Comparison of ENCODE assay signal across 16 cellular contexts in the genomic region with DNA sequence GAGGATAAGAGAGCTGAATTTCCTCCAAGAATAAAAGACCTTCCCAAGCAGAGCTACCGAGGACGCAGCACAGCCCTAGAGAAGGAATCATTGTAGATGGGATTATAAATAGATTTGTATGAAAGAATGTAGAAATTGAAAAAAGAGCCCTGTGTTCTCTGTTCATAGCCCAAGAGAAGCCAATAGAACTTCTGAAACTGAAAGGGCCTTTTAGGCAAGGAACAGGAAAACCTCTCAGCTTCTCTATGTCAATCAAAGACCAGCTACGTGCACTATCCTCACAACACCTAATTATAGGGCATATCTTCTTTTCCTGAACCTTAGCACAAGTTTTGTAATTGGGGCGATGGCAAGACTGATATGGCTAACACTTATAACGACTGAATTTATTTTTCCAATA.
DNase-seq lines count a peak whose midpoint lies in the region; ATAC-seq lines count a peak whose summit lies in the region.
"Had no signal": no experiment of that assay in that cellular context is flagged by ENCODE, and none has a peak within 500 bp of the region (broad histone marks: within the 10 kb centered on the region; RNA-seq: fewer than 3 reads in every experiment).

No MANE protein-coding gene starts in this region.

- no peaks in the 10 kb centered on the region for H3K4me1 Mint-ChIP-seq in activated T-helper 17 cell treated with anti-CD3 and anti-CD28 coated beads, Interleukin-2, amount 50 U/mL, for 72 hours
- no peaks in the 10 kb centered on the region for H3K4me1 Mint-ChIP-seq in T-helper 17 cell
- H3K4me1 Mint-ChIP-seq: nephron, WTC11 had no signal

- no peaks in the 10 kb centered on the region for H3K9me3 Mint-ChIP-seq in activated T-helper 17 cell treated with anti-CD3 and anti-CD28 coated beads, Interleukin-2, amount 50 U/mL, for 72 hours
- H3K9me3 Mint-ChIP-seq: activated naive CD4-positive, alpha-beta T cell treated with anti-CD3 and anti-CD28 coated beads for 36 hours; nephron; WTC11 had no signal

- H3K27ac Mint-ChIP-seq in activated T-helper 17 cell treated with anti-CD3 and anti-CD28 coated beads, Interleukin-2, amount 50 U/mL, for 72 hours: no peak overlapping the region
- no peak overlapping the region for H3K27ac Mint-ChIP-seq in T-helper 17 cell
- H3K27ac Mint-ChIP-seq: activated naive CD4-positive, alpha-beta T cell treated with anti-CD3 and anti-CD28 coated beads for 36 hours; nephron; WTC11 had no signal

- DNase-seq in medulla oblongata (ENCODE audit: extremely low spot score): peak; percentile 7
- DNase-seq in NCI-H1048 (lab: John Stamatoyannopoulos, UW): no peak
- no peak for DNase-seq in stimulated activated CD4-positive, alpha-beta T cell treated with anti-CD3 and anti-CD28 coated beads, Interleukin-4, amount 100 ng/mL, for 24 hours
- DNase-seq in T-helper 17 cell: no peak
- DNase-seq: activated naive CD4-positive, alpha-beta T cell treated with anti-CD3 and anti-CD28 coated beads for 36 hours; effector CD8-positive, alpha-beta T cell; NCI-H345; OCI-M1; sigmoid colon; stimulated activated naive CD8-positive, alpha-beta T cell treated with anti-CD3 and anti-CD28 coated beads, Interleukin-15, Interleukin-2, amounts not matched to agents 100 U/mL and 50 U/mL, for 24 hours had no signal

- ATAC-seq in GM18868 (IDR thresholded peaks at IDR 0.05; ENCODE audit: unreplicated experiment) (peak; percentile 72), GM21723 (IDR thresholded peaks at IDR 0.05; ENCODE audit: unreplicated experiment) (peak; percentile 82), HG03354 (IDR thresholded peaks at IDR 0.05; ENCODE audit: poor library complexity, severe bottlenecking, unreplicated experiment) (peak; percentile 63), T-helper 17 cell (no peak)
- ATAC-seq in activated T-helper 17 cell treated with anti-CD3 and anti-CD28 coated beads, Interleukin-2, amount 50 U/mL, for 72 hours (replicated peaks): no peak
- ATAC-seq: stimulated activated naive CD8-positive, alpha-beta T cell treated with anti-CD3 and anti-CD28 coated beads, Interleukin-15, Interleukin-2, amounts not matched to agents 100 U/mL and 50 U/mL, for 24 hours; WTC11 had no signal

- no peaks in the 10 kb centered on the region for H3K9me3 ChIP-seq in T-helper 17 cell (ENCODE audit: control insufficient read depth, low read length, poor library complexity, severe bottlenecking)
- H3K9me3 ChIP-seq: sigmoid colon had no signal

- H3K27me3 Mint-ChIP-seq in activated T-helper 17 cell treated with anti-CD3 and anti-CD28 coated beads, Interleukin-2, amount 50 U/mL, for 72 hours: no peaks in the 10 kb centered on the region
- H3K27me3 Mint-ChIP-seq in T-helper 17 cell: no peaks in the 10 kb centered on the region

- no peak overlapping the region for H3K4me3 Mint-ChIP-seq in activated T-helper 17 cell treated with anti-CD3 and anti-CD28 coated beads, Interleukin-2, amount 50 U/mL, for 72 hours
- H3K4me3 Mint-ChIP-seq in T-helper 17 cell: no peak overlapping the region
- H3K4me3 Mint-ChIP-seq: activated naive CD4-positive, alpha-beta T cell treated with anti-CD3 and anti-CD28 coated beads for 36 hours; nephron; WTC11 had no signal

- H3K36me3 Mint-ChIP-seq in activated T-helper 17 cell treated with anti-CD3 and anti-CD28 coated beads, Interleukin-2, amount 50 U/mL, for 72 hours (ENCODE audit: low read depth): no peaks in the 10 kb centered on the region
- H3K36me3 Mint-ChIP-seq in T-helper 17 cell (ENCODE audit: low read depth): no peaks in the 10 kb centered on the region
- H3K36me3 Mint-ChIP-seq: WTC11 had no signal

Comparison
In these comparisons a context has a peak if more than half of its experiments do, and no peak if none do; other contexts are left out.
1. ATAC-seq: peak in GM18868 (single experiment), GM21723 (single experiment) and HG03354 (single experiment); none in activated T-helper 17 cell treated with anti-CD3 and anti-CD28 coated beads, Interleukin-2, amount 50 U/mL, for 72 hours (single experiment) and T-helper 17 cell (single experiment).